In genomic region chr1:33180226-33181037, GRCh38 we compare ENCODE assay signal across 8 cellular contexts. TPM values are rescaled to one million over a fixed set of nuclear protein-coding genes. Genes with fewer than 3 reads are reported as not detected.
A peak's percentile ranks its signal among the peaks of the same experiment; 100 is the strongest.
DNase-seq lines count a peak whose midpoint lies in the region; ATAC-seq and TF ChIP-seq lines count a peak whose summit lies in the region.

No MANE protein-coding gene starts in this region.

- peaks cover 6% of the 10 kb centered on the region for H4K20me1 ChIP-seq in Loucy (ENCODE audit: insufficient read depth, low read length, poor library complexity, severe bottlenecking)

- peak overlapping the region; percentile 56 for H3K9ac ChIP-seq in Loucy (ENCODE audit: low read depth, low read length, poor library complexity, severe bottlenecking)

- BruUV-seq in Caco-2 (replicated peaks; lab: Mats Ljungman, UMichigan) = no TSS peak

- H3K36me3 ChIP-seq in Caco-2 (ENCODE audit: control insufficient read depth, insufficient read depth, low read length) = no peaks in the 10 kb centered on the region
- H3K36me3 ChIP-seq in Loucy (ENCODE audit: insufficient read depth, low read length) = no peaks in the 10 kb centered on the region

- POLR2A ChIA-PET in Caco-2 (lab: Charles Lee) (interaction anchor here (0.8 to 2.0 kb wide), 2 partner anchors 53 to 292 kb away, joined by 3 to 17 read pairs; partner anchors contain the start of gene ZSCAN20), RWPE1 (lab: Yijun Ruan, JAX; ENCODE audit: low non-redundant PET) (interaction anchor here (0.6 kb wide), 1 partner anchor 26 kb away, joined by 3 read pairs; no protein-coding TSS in a partner anchor)
- POLR2A ChIA-PET in naive thymus-derived CD8-positive, alpha-beta T cell (lab: Charles Lee) = interaction anchor here (0.5 to 3.0 kb wide), 9 partner anchors 7 to 1123 kb away, joined by 3 to 34 read pairs (median 4); partner anchors contain the start of genes AZIN2, RBBP4 and ZBTB8OS

- no peaks in the 10 kb centered on the region for H3K9me3 Mint-ChIP-seq in Caco-2 (ENCODE audit: unreplicated experiment)
- no peaks in the 10 kb centered on the region for H3K9me3 Mint-ChIP-seq in naive thymus-derived CD8-positive, alpha-beta T cell
- H3K9me3 Mint-ChIP-seq in stimulated activated effector memory CD8-positive, alpha-beta T cell treated with anti-CD3 and anti-CD28 coated beads, Interleukin-12 subunit alpha, Interleukin-12 subunit beta, amount 100 ng/mL, for 72 hours = no peaks in the 10 kb centered on the region

- peaks cover 4% of the 10 kb centered on the region for H3K4me1 Mint-ChIP-seq in Caco-2 (ENCODE audit: low read depth, unreplicated experiment)
- peaks cover 21 to 41% (median 26%) of the 10 kb centered on the region in 4 donors for H3K4me1 Mint-ChIP-seq in naive thymus-derived CD8-positive, alpha-beta T cell
- peaks cover 44% of the 10 kb centered on the region for H3K4me1 Mint-ChIP-seq in stimulated activated effector memory CD8-positive, alpha-beta T cell treated with anti-CD3 and anti-CD28 coated beads, Interleukin-12 subunit alpha, Interleukin-12 subunit beta, amount 100 ng/mL, for 72 hours

- DNase-seq in Caco-2 (peak; percentile 85 to 89), RWPE1 (ENCODE audit: low spot score) (peak; percentile 95), fibroblast of peridontal ligament (ENCODE audit: extremely low read depth) (peak; percentile 60)
- DNase-seq in activated T-helper 9 cell treated with anti-CD3 and anti-CD28 coated beads, Interleukin-2, amount 50 U/mL, for 16 hours (ENCODE audit: low read depth) = peak; percentile 76
- DNase-seq in naive thymus-derived CD8-positive, alpha-beta T cell = peak; percentile 46 to 87 (median 70)
- DNase-seq in stimulated activated effector memory CD8-positive, alpha-beta T cell treated with anti-CD3 and anti-CD28 coated beads, Interleukin-12 subunit alpha, Interleukin-12 subunit beta, amount 100 ng/mL, for 72 hours (ENCODE audit: low spot score in 2 of 2) = peak in 1 of 2 donors; percentile 83

- CTCF ChIA-PET in Caco-2 (lab: Charles Lee) (interaction anchor here (1.8 kb wide), 1 partner anchor 53 kb away, joined by 19 read pairs; no protein-coding TSS in a partner anchor), RWPE1 (lab: Yijun Ruan, JAX) (interaction anchor here (0.6 to 1.6 kb wide), 5 partner anchors 38 to 483 kb away, joined by 3 to 8 read pairs (median 5); no protein-coding TSS in a partner anchor)

- H3K36me3 Mint-ChIP-seq in Caco-2 (ENCODE audit: insufficient read depth, unreplicated experiment) = peaks cover 14% of the 10 kb centered on the region
- peaks cover 0 to 8% (median 0%) of the 10 kb centered on the region in 3 donors for H3K36me3 Mint-ChIP-seq in naive thymus-derived CD8-positive, alpha-beta T cell
- H3K36me3 Mint-ChIP-seq in stimulated activated effector memory CD8-positive, alpha-beta T cell treated with anti-CD3 and anti-CD28 coated beads, Interleukin-12 subunit alpha, Interleukin-12 subunit beta, amount 100 ng/mL, for 72 hours = no peaks in the 10 kb centered on the region

- H3K27ac ChIP-seq in RWPE1 = peak overlapping the region; percentile 48; the same call in 1 of the 2 replicates

- no peaks in the 10 kb centered on the region for H3K9me2 ChIP-seq in Loucy (replicated peaks; ENCODE audit: low read depth, low read length)

- H3K27me3 ChIP-seq in Caco-2 (replicated peaks; ENCODE audit: control insufficient read depth, insufficient read depth, low read length) (no peaks in the 10 kb centered on the region), Loucy (ENCODE audit: insufficient read depth, low read length, poor library complexity, severe bottlenecking) (no peaks in the 10 kb centered on the region)

- no peaks in the 10 kb centered on the region for H3K79me2 ChIP-seq in Loucy (ENCODE audit: insufficient read depth, low read length)

- H3K4me3 ChIP-seq in Caco-2 (ENCODE audit: low read depth, low read length) (peak overlapping the region; percentile 68), Loucy (ENCODE audit: low read length, poor library complexity, severe bottlenecking) (peak overlapping the region; percentile 85)

- no peaks in the 10 kb centered on the region for H3F3A ChIP-seq in Loucy (ENCODE audit: low read depth)

- intact Hi-C loops in Caco-2 (cut with micrococcal nuclease; ENCODE audit: unreplicated experiment) = loop anchor here (2.0 to 5.0 kb wide), 2 partner anchors 38 to 54 kb away; no protein-coding TSS in a partner anchor

- H3K27me3 Mint-ChIP-seq in Caco-2 (ENCODE audit: insufficient read depth, unreplicated experiment) = peaks cover 7% of the 10 kb centered on the region
- peaks cover 0 to 6% (median 2%) of the 10 kb centered on the region in 5 donors for H3K27me3 Mint-ChIP-seq in naive thymus-derived CD8-positive, alpha-beta T cell

- H3K9me3 ChIP-seq in Caco-2 = no peaks in the 10 kb centered on the region
- H3K9me3 ChIP-seq in Loucy (ENCODE audit: insufficient read depth, low read depth, low read length) = no peaks in the 10 kb centered on the region

- peak overlapping the region; percentile 37 for H3K27ac Mint-ChIP-seq in Caco-2 (ENCODE audit: unreplicated experiment)
- H3K27ac Mint-ChIP-seq in naive thymus-derived CD8-positive, alpha-beta T cell = peak overlapping the region; percentile 40 to 86 (median 80)
- H3K27ac Mint-ChIP-seq in stimulated activated effector memory CD8-positive, alpha-beta T cell treated with anti-CD3 and anti-CD28 coated beads, Interleukin-12 subunit alpha, Interleukin-12 subunit beta, amount 100 ng/mL, for 72 hours = no peak overlapping the region

- H3K4me2 ChIP-seq in Loucy (ENCODE audit: low read depth, low read length, poor library complexity, severe bottlenecking) = peak overlapping the region; percentile 85

- H3K4me3 Mint-ChIP-seq in Caco-2 (ENCODE audit: unreplicated experiment) = peak overlapping the region; percentile 70
- H3K4me3 Mint-ChIP-seq in naive thymus-derived CD8-positive, alpha-beta T cell = peak overlapping the region; percentile 83 to 93 (median 88)
- peak overlapping the region; percentile 81 for H3K4me3 Mint-ChIP-seq in stimulated activated effector memory CD8-positive, alpha-beta T cell treated with anti-CD3 and anti-CD28 coated beads, Interleukin-12 subunit alpha, Interleukin-12 subunit beta, amount 100 ng/mL, for 72 hours

- H3K4me1 ChIP-seq in Caco-2 = peaks cover 2% of the 10 kb centered on the region; the same call in 1 of the 2 replicates
- H3K4me1 ChIP-seq in Loucy (ENCODE audit: insufficient read depth, low read length, poor library complexity, severe bottlenecking) = peaks cover 31% of the 10 kb centered on the region

- ATAC-seq in GM21825 (IDR thresholded peaks at IDR 0.05; ENCODE audit: unreplicated experiment) = peak; percentile 68
- peak; percentile 78 to 80 for ATAC-seq in naive thymus-derived CD8-positive, alpha-beta T cell
- peak; percentile 90 for ATAC-seq in stimulated activated effector memory CD8-positive, alpha-beta T cell treated with anti-CD3 and anti-CD28 coated beads, Interleukin-12 subunit alpha, Interleukin-12 subunit beta, amount 100 ng/mL, for 72 hours

- TF ChIP-seq CTCF in Caco-2 (IDR thresholded peaks at IDR 0.05; ENCODE audit: insufficient read depth in 1 of 2, low read depth in 1 of 2, low read length in 1 of 2, severe bottlenecking in 1 of 2, unreplicated experiment in 1 of 2) (no peak), Loucy (conservative IDR thresholded peaks at IDR 0.05; ENCODE audit: low read length) (no peak), RWPE1 (conservative IDR thresholded peaks at IDR 0.05; ENCODE audit: low read depth) (no peak)

- H2AFZ ChIP-seq in Loucy (ENCODE audit: low read length) = peak overlapping the region; percentile 83

RNA-seq across cellular contexts. Expression of gene TRIM62, which starts 1.4 kb away (rescaled TPM):
- total RNA-seq in Caco-2 (2022) = 2.4 and 2.5 TPM in 2 replicates
- 10 to 100 TPM; 15.5 to 17.6 TPM for total RNA-seq in naive thymus-derived CD8-positive, alpha-beta T cell
- polyA plus RNA-seq in naive thymus-derived CD8-positive, alpha-beta T cell = 1 to 10 TPM; 2.7 to 4.7 (median 4.0) TPM
